Comparison of ENCODE assay signal across 26 cellular contexts in genomic region chr12:119712721-119713120, GRCh38.
"Had no signal": no experiment of that assay in that cellular context is flagged by ENCODE, and none has a peak within 500 bp of the region (broad histone marks: within the 10 kb centered on the region; RNA-seq: fewer than 3 reads in every experiment).

No MANE protein-coding gene starts in this region.

- H3K27me3 ChIP-seq: ascending aorta, cardiac muscle cell, left lung, spleen, tibial nerve had no signal

- H3K9me3 Mint-ChIP-seq: activated naive CD4-positive, alpha-beta T cell treated with anti-CD3 and anti-CD28 coated beads, Interleukin-2, amount 10 ng/mL, durations not matched to agents 7 days and 5 days; activated naive CD8-positive, alpha-beta T cell treated with anti-CD3 and anti-CD28 coated beads, Interleukin-2, amount 10 ng/mL, durations not matched to agents 7 days and 5 days; activated T-helper 1 cell treated with anti-CD3 and anti-CD28 coated beads, Interleukin-12 subunit alpha, Interleukin-12 subunit beta, Interleukin-2, Interleukin-4 antibody, amounts not matched to agents 30 ng/mL and 10 ng/mL and 1 ng/mL, durations not matched to agents 14 hours and 24 hours and 36 hours; brain; immature natural killer cell; natural killer cell treated with Interleukin-12 subunit alpha and Interleukin-12 subunit beta and Interleukin-15 and Interleukin-18, amount 100 ng/mL, for 72 hours; T-helper 2 cell treated with Interferon-gamma antibody and Interleukin-4, amounts not matched to agents 5 μg/mL and 100 μg/mL, for 36 hours had no signal

- H3K27ac Mint-ChIP-seq: activated naive CD4-positive, alpha-beta T cell treated with anti-CD3 and anti-CD28 coated beads, Interleukin-2, amount 10 ng/mL, durations not matched to agents 7 days and 5 days; activated naive CD8-positive, alpha-beta T cell treated with anti-CD3 and anti-CD28 coated beads, Interleukin-2, amount 10 ng/mL, durations not matched to agents 7 days and 5 days; activated T-helper 1 cell treated with anti-CD3 and anti-CD28 coated beads, Interleukin-12 subunit alpha, Interleukin-12 subunit beta, Interleukin-2, Interleukin-4 antibody, amounts not matched to agents 30 ng/mL and 10 ng/mL and 1 ng/mL, durations not matched to agents 14 hours and 24 hours and 36 hours; brain; natural killer cell treated with Interleukin-12 subunit alpha and Interleukin-12 subunit beta and Interleukin-15 and Interleukin-18, amount 100 ng/mL, for 72 hours; T-helper 2 cell treated with Interferon-gamma antibody and Interleukin-4, amounts not matched to agents 5 μg/mL and 100 μg/mL, for 36 hours had no signal

- H3K4me3 ChIP-seq: ascending aorta, cardiac muscle cell, left lung, lung, mucosa of descending colon, spleen, tibial nerve had no signal

- DNase-seq: activated CD4-positive, alpha-beta T cell treated with anti-CD3 and anti-CD28 coated beads for 48 hours; activated CD4-positive, alpha-beta T cell treated with anti-CD3 and anti-CD28 coated beads, Interleukin-2, amount 50 U/mL, for 48 hours; activated CD8-positive, alpha-beta memory T cell treated with anti-CD3 and anti-CD28 coated beads, Interleukin-2, amount 50 U/mL, for 4 hours; activated gamma-delta T cell; activated naive CD4-positive, alpha-beta T cell treated with anti-CD3 and anti-CD28 coated beads, Interleukin-2, amount 10 ng/mL, durations not matched to agents 7 days and 5 days; activated naive CD8-positive, alpha-beta T cell treated with anti-CD3 and anti-CD28 coated beads, Interleukin-2, amount 10 ng/mL, durations not matched to agents 7 days and 5 days; activated T-cell treated with anti-CD3 and anti-CD28 coated beads, Interleukin-2, amount 50 U/mL, for 1 hour; cortex of kidney; hippocampal formation; immature natural killer cell; kidney glomerular epithelial cell; mucosa of descending colon; posterior cingulate gyrus; right cardiac atrium; spleen; stimulated activated naive CD4-positive, alpha-beta T cell treated with Interleukin-2 at 50 U/mL for 16 hours; T-helper 1 cell had no signal

- ATAC-seq: mucosa of descending colon; natural killer cell treated with Interleukin-12 subunit alpha and Interleukin-12 subunit beta and Interleukin-15 and Interleukin-18, amount 100 ng/mL, for 72 hours; right cardiac atrium had no signal

- H3K4me1 Mint-ChIP-seq: activated naive CD4-positive, alpha-beta T cell treated with anti-CD3 and anti-CD28 coated beads, Interleukin-2, amount 10 ng/mL, durations not matched to agents 7 days and 5 days; activated naive CD8-positive, alpha-beta T cell treated with anti-CD3 and anti-CD28 coated beads, Interleukin-2, amount 10 ng/mL, durations not matched to agents 7 days and 5 days; brain; immature natural killer cell had no signal

- H3K4me3 Mint-ChIP-seq: activated naive CD4-positive, alpha-beta T cell treated with anti-CD3 and anti-CD28 coated beads, Interleukin-2, amount 10 ng/mL, durations not matched to agents 7 days and 5 days; activated naive CD8-positive, alpha-beta T cell treated with anti-CD3 and anti-CD28 coated beads, Interleukin-2, amount 10 ng/mL, durations not matched to agents 7 days and 5 days; activated T-helper 1 cell treated with anti-CD3 and anti-CD28 coated beads, Interleukin-12 subunit alpha, Interleukin-12 subunit beta, Interleukin-2, Interleukin-4 antibody, amounts not matched to agents 30 ng/mL and 10 ng/mL and 1 ng/mL, durations not matched to agents 14 hours and 24 hours and 36 hours; brain; immature natural killer cell; natural killer cell treated with Interleukin-12 subunit alpha and Interleukin-12 subunit beta and Interleukin-15 and Interleukin-18, amount 100 ng/mL, for 72 hours; T-helper 2 cell treated with Interferon-gamma antibody and Interleukin-4, amounts not matched to agents 5 μg/mL and 100 μg/mL, for 36 hours had no signal

- H3K27me3 Mint-ChIP-seq: activated naive CD4-positive, alpha-beta T cell treated with anti-CD3 and anti-CD28 coated beads, Interleukin-2, amount 10 ng/mL, durations not matched to agents 7 days and 5 days; activated naive CD8-positive, alpha-beta T cell treated with anti-CD3 and anti-CD28 coated beads, Interleukin-2, amount 10 ng/mL, durations not matched to agents 7 days and 5 days; brain; natural killer cell treated with Interleukin-12 subunit alpha and Interleukin-12 subunit beta and Interleukin-15 and Interleukin-18, amount 100 ng/mL, for 72 hours had no signal

- H3K27ac ChIP-seq: ascending aorta, cardiac muscle cell, spleen, tibial nerve had no signal
